In genomic region chr19:40567040-40567749, GRCh38 we compare ENCODE assay signal across 12 cellular contexts. TPM values are rescaled to one million over a fixed set of nuclear protein-coding genes. Genes with fewer than 3 reads are reported as not detected.
A peak's percentile ranks its signal among the peaks of the same experiment; 100 is the strongest.
DNase-seq lines count a peak whose midpoint lies in the region; ATAC-seq and TF ChIP-seq lines count a peak whose summit lies in the region.
"Had no signal": no experiment of that assay in that cellular context is flagged by ENCODE, and none has a peak within 500 bp of the region (broad histone marks: within the 10 kb centered on the region; RNA-seq: fewer than 3 reads in every experiment).

No MANE protein-coding gene starts in this region.

- peaks cover 14 to 43% (median 28%) of the 10 kb centered on the region in 5 donors for H3K27me3 Mint-ChIP-seq in naive thymus-derived CD8-positive, alpha-beta T cell

- no peak for ATAC-seq in naive thymus-derived CD8-positive, alpha-beta T cell
- no peak for ATAC-seq in HG02981 (IDR thresholded peaks at IDR 0.05; ENCODE audit: unreplicated experiment)

- peak; percentile 43 for DNase-seq in AG08396 (ENCODE audit: low spot score)
- peak; percentile 60 for DNase-seq in GM10248 (ENCODE audit: extremely low spot score)
- DNase-seq in coronary artery (ENCODE audit: low spot score), result no peak
- DNase-seq in naive thymus-derived CD8-positive, alpha-beta T cell, result no peak
- no peak for DNase-seq in NCI-H187 treated with DMSO at 0.1 percent for 48 hours (lab: John Stamatoyannopoulos, UW)
- DNase-seq in caudate nucleus (lab: John Stamatoyannopoulos, UW), result no peak
- no peak for DNase-seq in NCI-H1694 (lab: John Stamatoyannopoulos, UW)
- DNase-seq: activated gamma-delta T cell treated with Interleukin-2 at 50 U/mL for 16 hours, DND-41, erythroblast, NCI-H510A treated with DMSO at 0.1 percent for 48 hours had no signal

- CTCF ChIA-PET in GM10248 (lab: Yijun Ruan, JAX), result interaction anchor here (1.4 to 2.2 kb wide), 2 partner anchors 68 to 262 kb away, joined by 3 to 8 read pairs; no protein-coding TSS in a partner anchor

- H3K27ac Mint-ChIP-seq in naive thymus-derived CD8-positive, alpha-beta T cell, result no peak overlapping the region

- peak overlapping the region; percentile 56 for H3K4me3 ChIP-seq in coronary artery

- peaks cover 0 to 3% (median 0%) of the 10 kb centered on the region in 9 donors for H3K9me3 Mint-ChIP-seq in naive thymus-derived CD8-positive, alpha-beta T cell

- H3K4me1 Mint-ChIP-seq in naive thymus-derived CD8-positive, alpha-beta T cell, result peaks cover 10 to 27% (median 21%) of the 10 kb centered on the region in 4 donors

- H3K27ac ChIP-seq in coronary artery, result no peak overlapping the region
- H3K27ac ChIP-seq in caudate nucleus (ENCODE audit: low read depth, low read length), result no peak overlapping the region

- POLR2A ChIA-PET in GM10248 (lab: Yijun Ruan, JAX), result no interaction called here
- POLR2A ChIA-PET in naive thymus-derived CD8-positive, alpha-beta T cell (lab: Charles Lee), result interaction anchor here (0.6 kb wide), 1 partner anchor 89 kb away, joined by 8 read pairs; no protein-coding TSS in a partner anchor

- no peak for TF ChIP-seq CTCF in GM10248 (IDR thresholded peaks at IDR 0.05; ENCODE audit: control extremely low read depth, extremely low read depth, low read depth, missing control alignments)
- no peak for TF ChIP-seq CTCF in coronary artery (IDR thresholded peaks at IDR 0.05)

- H3K4me3 Mint-ChIP-seq in naive thymus-derived CD8-positive, alpha-beta T cell, result peak overlapping the region in 9 of 10 donors; percentile 7 to 72 (median 48)

- H3K36me3 Mint-ChIP-seq in naive thymus-derived CD8-positive, alpha-beta T cell, result peaks cover 0 to 2% (median 0%) of the 10 kb centered on the region in 3 donors

RNA-seq across cellular contexts. Expression of gene SHKBP1, which starts 9.5 kb away (rescaled TPM):
- total RNA-seq in naive thymus-derived CD8-positive, alpha-beta T cell, result 100 to 1,000 TPM; 116 to 122 TPM
- 10 to 100 TPM; 85.3 to 98.9 (median 89.9) TPM for polyA plus RNA-seq in naive thymus-derived CD8-positive, alpha-beta T cell

RNA-seq across cellular contexts. Expression of gene LTBP4, which starts 34.0 kb away (rescaled TPM):
- total RNA-seq in naive thymus-derived CD8-positive, alpha-beta T cell, result 100 to 1,000 TPM in 1 of 2 experiments, 10 to 100 TPM in 1; 87.7 to 114 TPM
- polyA plus RNA-seq in naive thymus-derived CD8-positive, alpha-beta T cell, result 10 to 100 TPM; 13.4 to 27.4 (median 18.0) TPM

Comparison
In these comparisons a context has a peak if more than half of its experiments do, and no peak if none do; other contexts are left out.
1. DNase-seq: peak in AG08396 (single experiment) and GM10248 (single experiment); none in coronary artery (single experiment), naive thymus-derived CD8-positive, alpha-beta T cell (0 of 10), NCI-H187 treated with DMSO at 0.1 percent for 48 hours (single experiment), caudate nucleus (0 of 61) and NCI-H1694 (single experiment).